ENCODE assay signal across 8 cellular contexts in genomic region chr6:109440325-109441068, GRCh38. TPM values are rescaled to one million over a fixed set of nuclear protein-coding genes. Genes with fewer than 3 reads are reported as not detected.
A peak's percentile ranks its signal among the peaks of the same experiment; 100 is the strongest.
DNase-seq lines count a peak whose midpoint lies in the region; ATAC-seq and TF ChIP-seq lines count a peak whose summit lies in the region.

PPIL6 (minus strand) TSS chr6:109440628; CDS start chr6:109440590, 38 bp downstream.
A gene with protein sequence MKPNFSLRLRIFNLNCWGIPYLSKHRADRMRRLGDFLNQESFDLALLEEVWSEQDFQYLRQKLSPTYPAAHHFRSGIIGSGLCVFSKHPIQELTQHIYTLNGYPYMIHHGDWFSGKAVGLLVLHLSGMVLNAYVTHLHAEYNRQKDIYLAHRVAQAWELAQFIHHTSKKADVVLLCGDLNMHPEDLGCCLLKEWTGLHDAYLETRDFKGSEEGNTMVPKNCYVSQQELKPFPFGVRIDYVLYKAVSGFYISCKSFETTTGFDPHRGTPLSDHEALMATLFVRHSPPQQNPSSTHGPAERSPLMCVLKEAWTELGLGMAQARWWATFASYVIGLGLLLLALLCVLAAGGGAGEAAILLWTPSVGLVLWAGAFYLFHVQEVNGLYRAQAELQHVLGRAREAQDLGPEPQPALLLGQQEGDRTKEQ (plus strand): TSS chr6:109440724. CDS start chr6:109441122, 398 bp downstream.

- peak within 1 kb of the TSS; percentile 92 for H3K4me3 Mint-ChIP-seq in activated T-helper 2 cell treated with anti-CD3 and anti-CD28 coated beads, Interferon-gamma antibody, Interleukin-2, Interleukin-4, amounts not matched to agents 10 μg/mL and 5 μg/mL and 100 μg/mL, durations not matched to agents 14 hours and 24 hours and 36 hours (ENCODE audit: low read depth)
- peak within 1 kb of the TSS; percentile 94 for H3K4me3 Mint-ChIP-seq in nephron progenitor cell
- peak within 1 kb of the TSS; percentile 93 for H3K4me3 Mint-ChIP-seq in stimulated activated naive CD8-positive, alpha-beta T cell treated with anti-CD3 and anti-CD28 coated beads, Interleukin-15, Interleukin-2, amounts not matched to agents 100 ng/mL and 50 ng/mL, for 24 hours

- peaks cover 17% of the 10 kb centered on the region for H3K4me1 Mint-ChIP-seq in activated T-helper 2 cell treated with anti-CD3 and anti-CD28 coated beads, Interferon-gamma antibody, Interleukin-2, Interleukin-4, amounts not matched to agents 10 μg/mL and 5 μg/mL and 100 μg/mL, durations not matched to agents 14 hours and 24 hours and 36 hours (ENCODE audit: low read depth)
- peaks cover 20% of the 10 kb centered on the region for H3K4me1 Mint-ChIP-seq in nephron progenitor cell
- H3K4me1 Mint-ChIP-seq in stimulated activated naive CD8-positive, alpha-beta T cell treated with anti-CD3 and anti-CD28 coated beads, Interleukin-15, Interleukin-2, amounts not matched to agents 100 ng/mL and 50 ng/mL, for 24 hours (ENCODE audit: low read depth), result peaks cover 28% of the 10 kb centered on the region

- peak; percentile 48 to 59 for TF ChIP-seq POLR2A in Peyer's patch (IDR thresholded peaks at IDR 0.05)

- peak in 4 of 6 experiments; percentile 5 to 38 (median 21) for TF ChIP-seq CTCF in Peyer's patch (IDR thresholded peaks at IDR 0.05)
- TF ChIP-seq CTCF in fibroblast of pulmonary artery (IDR thresholded peaks at IDR 0.05; ENCODE audit: low read length, missing control alignments), result no peak
- no peak for TF ChIP-seq CTCF in nephron progenitor cell (IDR thresholded peaks at IDR 0.05)

- H3K27me3 Mint-ChIP-seq in activated T-helper 2 cell treated with anti-CD3 and anti-CD28 coated beads, Interferon-gamma antibody, Interleukin-2, Interleukin-4, amounts not matched to agents 10 μg/mL and 5 μg/mL and 100 μg/mL, durations not matched to agents 14 hours and 24 hours and 36 hours (ENCODE audit: low read depth), result no peaks in the 10 kb centered on the region
- peaks cover 2% of the 10 kb centered on the region for H3K27me3 Mint-ChIP-seq in nephron progenitor cell (ENCODE audit: low read depth, poor library complexity)
- no peaks in the 10 kb centered on the region for H3K27me3 Mint-ChIP-seq in stimulated activated naive CD8-positive, alpha-beta T cell treated with anti-CD3 and anti-CD28 coated beads, Interleukin-15, Interleukin-2, amounts not matched to agents 100 ng/mL and 50 ng/mL, for 24 hours

- intact Hi-C loops in activated T-helper 2 cell treated with anti-CD3 and anti-CD28 coated beads, Interferon-gamma antibody, Interleukin-2, Interleukin-4, amounts not matched to agents 10 μg/mL and 5 μg/mL and 100 μg/mL, durations not matched to agents 14 hours and 24 hours and 36 hours (cut with micrococcal nuclease), result loop anchor here (1.0 to 5.0 kb wide), 4 partner anchors 15 to 253 kb away; partner anchors contain the start of genes CD164, MICAL1 and ZBTB24

- peaks cover 36% of the 10 kb centered on the region for H3K36me3 Mint-ChIP-seq in activated T-helper 2 cell treated with anti-CD3 and anti-CD28 coated beads, Interferon-gamma antibody, Interleukin-2, Interleukin-4, amounts not matched to agents 10 μg/mL and 5 μg/mL and 100 μg/mL, durations not matched to agents 14 hours and 24 hours and 36 hours (ENCODE audit: low read depth)
- H3K36me3 Mint-ChIP-seq in nephron progenitor cell (ENCODE audit: low read depth), result peaks cover 24% of the 10 kb centered on the region
- H3K36me3 Mint-ChIP-seq in stimulated activated naive CD8-positive, alpha-beta T cell treated with anti-CD3 and anti-CD28 coated beads, Interleukin-15, Interleukin-2, amounts not matched to agents 100 ng/mL and 50 ng/mL, for 24 hours (ENCODE audit: low read depth), result peaks cover 21% of the 10 kb centered on the region

- no peaks in the 10 kb centered on the region for H3K27me3 ChIP-seq in Peyer's patch

- peak within 1 kb of the TSS; percentile 78 to 95 (median 88) for H3K27ac ChIP-seq in Peyer's patch

- H3K9me3 Mint-ChIP-seq in activated T-helper 2 cell treated with anti-CD3 and anti-CD28 coated beads, Interferon-gamma antibody, Interleukin-2, Interleukin-4, amounts not matched to agents 10 μg/mL and 5 μg/mL and 100 μg/mL, durations not matched to agents 14 hours and 24 hours and 36 hours, result no peaks in the 10 kb centered on the region
- H3K9me3 Mint-ChIP-seq in nephron progenitor cell, result no peaks in the 10 kb centered on the region
- H3K9me3 Mint-ChIP-seq in stimulated activated naive CD8-positive, alpha-beta T cell treated with anti-CD3 and anti-CD28 coated beads, Interleukin-15, Interleukin-2, amounts not matched to agents 100 ng/mL and 50 ng/mL, for 24 hours, result no peaks in the 10 kb centered on the region

- peaks cover 0 to 26% (median 0%) of the 10 kb centered on the region in 3 donors for H3K36me3 ChIP-seq in Peyer's patch

- H3K9me3 ChIP-seq in Peyer's patch, result no peaks in the 10 kb centered on the region

- H3K4me1 ChIP-seq in Peyer's patch, result peaks cover 0 to 24% (median 0%) of the 10 kb centered on the region in 4 donors

- H3K4me3 ChIP-seq in Peyer's patch (peak within 1 kb of the TSS; percentile 55 to 94 (median 88)), fibroblast of pulmonary artery (replicated peaks; ENCODE audit: low read depth, low read length) (peak within 1 kb of the TSS; percentile 83)

- peak within 1 kb of the TSS; percentile 92 for H3K27ac Mint-ChIP-seq in activated T-helper 2 cell treated with anti-CD3 and anti-CD28 coated beads, Interferon-gamma antibody, Interleukin-2, Interleukin-4, amounts not matched to agents 10 μg/mL and 5 μg/mL and 100 μg/mL, durations not matched to agents 14 hours and 24 hours and 36 hours
- peak within 1 kb of the TSS; percentile 85 for H3K27ac Mint-ChIP-seq in nephron progenitor cell
- H3K27ac Mint-ChIP-seq in stimulated activated naive CD8-positive, alpha-beta T cell treated with anti-CD3 and anti-CD28 coated beads, Interleukin-15, Interleukin-2, amounts not matched to agents 100 ng/mL and 50 ng/mL, for 24 hours, result peak within 1 kb of the TSS; percentile 82

- peak; percentile 67 for DNase-seq in DMS79 (lab: John Stamatoyannopoulos, UW)
- DNase-seq in HuH-7 (ENCODE audit: low spot score), result peak; percentile 90
- peak; percentile 81 to 94 (median 92) for DNase-seq in Peyer's patch
- DNase-seq in activated T-helper 2 cell treated with anti-CD3 and anti-CD28 coated beads, Interferon-gamma antibody, Interleukin-2, Interleukin-4, amounts not matched to agents 10 μg/mL and 5 μg/mL and 100 μg/mL, durations not matched to agents 14 hours and 24 hours and 36 hours (ENCODE audit: low spot score), result peak; percentile 72
- peak; percentile 90 for DNase-seq in fibroblast of pulmonary artery (ENCODE audit: low read depth)
- peak; percentile 92 for DNase-seq in nephron progenitor cell

- peak; percentile 79 for ATAC-seq in GM21526 (IDR thresholded peaks at IDR 0.05; ENCODE audit: low FRiP score, unreplicated experiment)

RNA-seq across cellular contexts. Expression of gene PPIL6, which starts in this region (rescaled TPM):
- under 1 TPM in 2 of 4 donors, not detected in 2; 0.27 to 0.53 TPM for total RNA-seq in Peyer's patch
- 0.32 TPM in 1 of 2 replicates, not detected in the other for total RNA-seq in activated T-helper 2 cell treated with anti-CD3 and anti-CD28 coated beads, Interferon-gamma antibody, Interleukin-2, Interleukin-4, amounts not matched to agents 10 μg/mL and 5 μg/mL and 100 μg/mL, durations not matched to agents 14 hours and 24 hours and 36 hours

RNA-seq across cellular contexts. Expression of the second gene that starts in this region (rescaled TPM):
- 10 to 100 TPM; 20.6 to 34.5 (median 26.8) TPM for total RNA-seq in Peyer's patch
- total RNA-seq in activated T-helper 2 cell treated with anti-CD3 and anti-CD28 coated beads, Interferon-gamma antibody, Interleukin-2, Interleukin-4, amounts not matched to agents 10 μg/mL and 5 μg/mL and 100 μg/mL, durations not matched to agents 14 hours and 24 hours and 36 hours, result 14.7 and 17.5 TPM in 2 replicates

Comparison
In these comparisons a context has a peak if more than half of its experiments do, and no peak if none do; other contexts are left out.
1. Peak in every context shown above with its lines: DNase-seq, ATAC-seq, H3K4me3 ChIP-seq and H3K27ac ChIP-seq.
2. CTCF ChIP-seq: peak in Peyer's patch (4 of 6); none in fibroblast of pulmonary artery (single experiment) and nephron progenitor cell (single experiment).